Comparison of ENCODE assay signal across 10 cellular contexts in genomic region chr1:192272732-192273131, GRCh38. TPM values are rescaled to one million over a fixed set of nuclear protein-coding genes. Genes with fewer than 3 reads are reported as not detected.
"Had no signal": no experiment of that assay in that cellular context is flagged by ENCODE, and none has a peak within 500 bp of the region (broad histone marks: within the 10 kb centered on the region; RNA-seq: fewer than 3 reads in every experiment).

No MANE protein-coding gene starts in this region.

- H3K27me3 Mint-ChIP-seq: IgD-negative memory B cell had no signal

- H3K27ac Mint-ChIP-seq: GM23338, HFFc6, IgD-negative memory B cell had no signal

- H3K9me3 Mint-ChIP-seq: GM23338, HFFc6 had no signal

- FAIRE-seq: HepG2 had no signal

- H3K9me3 ChIP-seq: HAP-1 had no signal

- H3K4me3 Mint-ChIP-seq: GM23338, HFFc6, IgD-negative memory B cell had no signal

- H3K4me2 ChIP-seq: GM23338 had no signal

- H3K27ac ChIP-seq: HL-60 had no signal

- DNase-seq: H7, HFFc6, KG1 had no signal

- H2AFZ ChIP-seq: GM23338 had no signal

- H3K4me3 ChIP-seq: GM23338, HAP-1 had no signal

- H3K4me1 ChIP-seq: HAP-1 had no signal

- H3K36me3 ChIP-seq: HAP-1 had no signal

- H3K4me1 Mint-ChIP-seq: GM23338, IgD-negative memory B cell had no signal

- H3K36me3 Mint-ChIP-seq: IgD-negative memory B cell had no signal

RNA-seq across cellular contexts. Expression of gene RGS21, which starts 44.1 kb away (rescaled TPM):
- total RNA-seq: GM23338, H4, H7, HepG2, HFFc6, HT1080 had no signal
- polyA plus RNA-seq: GM23338, HepG2, IgD-negative memory B cell had no signal
